20 cellular contexts compared by ENCODE assay signal in the genomic region with DNA sequence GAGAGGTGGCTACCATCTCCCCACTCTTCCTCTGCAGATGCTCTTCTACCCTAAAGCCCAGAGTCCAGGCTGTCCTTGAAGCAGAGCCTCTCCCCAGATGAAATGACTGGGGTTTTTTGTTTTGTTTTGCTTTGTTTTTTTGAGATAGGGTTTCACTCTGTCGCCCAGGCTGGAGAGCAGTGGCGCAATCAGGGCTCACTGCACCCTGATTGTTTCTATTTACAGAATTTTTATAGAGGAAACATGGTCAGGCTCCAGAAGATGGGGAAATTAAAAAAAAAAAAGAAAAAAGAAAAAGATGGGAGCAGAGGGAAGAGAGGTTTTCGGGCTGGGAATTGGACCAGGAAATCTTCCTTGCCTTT. TPM values are rescaled to one million over a fixed set of nuclear protein-coding genes. Genes with fewer than 3 reads are reported as not detected.
A peak's percentile ranks its signal among the peaks of the same experiment; 100 is the strongest.
DNase-seq lines count a peak whose midpoint lies in the region; TF ChIP-seq lines count a peak whose summit lies in the region.
"Had no signal": no experiment of that assay in that cellular context is flagged by ENCODE, and none has a peak within 500 bp of the region (broad histone marks: within the 10 kb centered on the region; RNA-seq: fewer than 3 reads in every experiment).

No MANE protein-coding gene starts in this region.

- H3K9me3 Mint-ChIP-seq in chondrocyte (ENCODE audit: low read depth) = no peaks in the 10 kb centered on the region
- H3K9me3 Mint-ChIP-seq: activated CD8-positive, alpha-beta T cell treated with anti-CD3 and anti-CD28 coated beads for 36 hours; activated naive CD4-positive, alpha-beta T cell treated with anti-CD3 and anti-CD28 coated beads, Interleukin-2, amount 50 U/mL, for 24 hours; nephron had no signal

- H3K9me3 ChIP-seq in skeletal muscle satellite cell (replicated peaks; ENCODE audit: low read length) = no peaks in the 10 kb centered on the region
- H3K9me3 ChIP-seq: Caco-2, SK-N-SH had no signal

- H3K27me3 ChIP-seq in skeletal muscle satellite cell (ENCODE audit: control insufficient read depth, insufficient read depth, low read length) = no peaks in the 10 kb centered on the region

- peaks cover 12% of the 10 kb centered on the region for H3K4me1 ChIP-seq in skeletal muscle satellite cell (ENCODE audit: control insufficient read depth, insufficient read depth, low read length)
- H3K4me1 ChIP-seq: Caco-2 had no signal

- no peaks in the 10 kb centered on the region for H3K36me3 Mint-ChIP-seq in chondrocyte (ENCODE audit: low read depth)
- H3K36me3 Mint-ChIP-seq: activated naive CD4-positive, alpha-beta T cell treated with anti-CD3 and anti-CD28 coated beads, Interleukin-2, amount 50 U/mL, for 24 hours had no signal

- no peak overlapping the region for H3K4me3 Mint-ChIP-seq in chondrocyte (ENCODE audit: unreplicated experiment)
- H3K4me3 Mint-ChIP-seq: activated CD8-positive, alpha-beta T cell treated with anti-CD3 and anti-CD28 coated beads for 36 hours; activated naive CD4-positive, alpha-beta T cell treated with anti-CD3 and anti-CD28 coated beads, Interleukin-2, amount 50 U/mL, for 24 hours; B cell; nephron had no signal

- no peak overlapping the region for H3K27ac Mint-ChIP-seq in chondrocyte (ENCODE audit: unreplicated experiment)
- H3K27ac Mint-ChIP-seq: activated CD8-positive, alpha-beta T cell treated with anti-CD3 and anti-CD28 coated beads for 36 hours; activated naive CD4-positive, alpha-beta T cell treated with anti-CD3 and anti-CD28 coated beads, Interleukin-2, amount 50 U/mL, for 24 hours; B cell; nephron had no signal

- H3K36me3 ChIP-seq in skeletal muscle satellite cell (ENCODE audit: insufficient read depth, low read length) = no peaks in the 10 kb centered on the region

- DNase-seq in EL = peak; percentile 23
- DNase-seq in M059J (ENCODE audit: low read depth) = peak; percentile 52
- peak; percentile 28 for DNase-seq in fibroblast of peridontal ligament (ENCODE audit: extremely low read depth)
- no peak for DNase-seq in NCI-H1694 treated with DMSO at 0.1 percent for 48 hours (lab: John Stamatoyannopoulos, UW)
- DNase-seq in chondrocyte (ENCODE audit: low spot score) = no peak
- no peak for DNase-seq in T-helper 1 cell
- DNase-seq: activated CD4-positive, CD25-positive, alpha-beta regulatory T cell; activated CD8-positive, alpha-beta T cell treated with anti-CD3 and anti-CD28 coated beads for 36 hours; activated T-cell treated with anti-CD3 and anti-CD28 coated beads, Interleukin-2, amount 50 U/mL, for 1 hour; Caco-2; GM23248; mesenchymal stem cell; NCI-H187; NCI-H446 treated with DMSO at 0.1 percent for 48 hours; SK-N-SH; stimulated activated CD4-positive, alpha-beta T cell treated with anti-CD3 and anti-CD28 coated beads, Interleukin-12 subunit alpha, Interleukin-12 subunit beta, amount 100 ng/mL, for 4 hours had no signal

- no peak overlapping the region for H3K9ac ChIP-seq in skeletal muscle satellite cell (ENCODE audit: low read depth, low read length)
- H3K9ac ChIP-seq: GM23248, SK-N-SH had no signal

- TF ChIP-seq CTCF in chondrocyte (IDR thresholded peaks at IDR 0.05) = no peak

- H3K4me3 ChIP-seq in skeletal muscle satellite cell (ENCODE audit: low read length) = peak overlapping the region; percentile 39
- H3K4me3 ChIP-seq: GM23248 had no signal

- peak overlapping the region; percentile 62 for H3K4me2 ChIP-seq in skeletal muscle satellite cell (ENCODE audit: low read length)
- H3K4me2 ChIP-seq: SK-N-SH had no signal

- no peaks in the 10 kb centered on the region for H3K4me1 Mint-ChIP-seq in chondrocyte (ENCODE audit: low read depth)
- H3K4me1 Mint-ChIP-seq: activated naive CD4-positive, alpha-beta T cell treated with anti-CD3 and anti-CD28 coated beads, Interleukin-2, amount 50 U/mL, for 24 hours had no signal

- no peaks in the 10 kb centered on the region for H3K27me3 Mint-ChIP-seq in chondrocyte (ENCODE audit: low read depth)
- H3K27me3 Mint-ChIP-seq: activated CD8-positive, alpha-beta T cell treated with anti-CD3 and anti-CD28 coated beads for 36 hours; activated naive CD4-positive, alpha-beta T cell treated with anti-CD3 and anti-CD28 coated beads, Interleukin-2, amount 50 U/mL, for 24 hours; B cell had no signal

RNA-seq across cellular contexts. Expression of a gene that starts 43.7 kb away (rescaled TPM):
- 17.2 and 24.3 TPM in 2 replicates for total RNA-seq in M059J (2014; rRNA removed; shearing (Covaris generic))
- total RNA-seq in skeletal muscle satellite cell (2012; rRNA removed) = 16.7 and 19.0 TPM in 2 replicates
- 34.2 to 37.3 TPM (median 34.9 TPM) in 3 replicates for total RNA-seq in chondrocyte

Comparison
In these comparisons a context has a peak if more than half of its experiments do, and no peak if none do; other contexts are left out.
1. DNase-seq: peak in EL (single experiment), M059J (single experiment) and fibroblast of peridontal ligament (single experiment); none in NCI-H1694 treated with DMSO at 0.1 percent for 48 hours (single experiment), chondrocyte (single experiment) and T-helper 1 cell (0 of 5).